In the genomic region with DNA sequence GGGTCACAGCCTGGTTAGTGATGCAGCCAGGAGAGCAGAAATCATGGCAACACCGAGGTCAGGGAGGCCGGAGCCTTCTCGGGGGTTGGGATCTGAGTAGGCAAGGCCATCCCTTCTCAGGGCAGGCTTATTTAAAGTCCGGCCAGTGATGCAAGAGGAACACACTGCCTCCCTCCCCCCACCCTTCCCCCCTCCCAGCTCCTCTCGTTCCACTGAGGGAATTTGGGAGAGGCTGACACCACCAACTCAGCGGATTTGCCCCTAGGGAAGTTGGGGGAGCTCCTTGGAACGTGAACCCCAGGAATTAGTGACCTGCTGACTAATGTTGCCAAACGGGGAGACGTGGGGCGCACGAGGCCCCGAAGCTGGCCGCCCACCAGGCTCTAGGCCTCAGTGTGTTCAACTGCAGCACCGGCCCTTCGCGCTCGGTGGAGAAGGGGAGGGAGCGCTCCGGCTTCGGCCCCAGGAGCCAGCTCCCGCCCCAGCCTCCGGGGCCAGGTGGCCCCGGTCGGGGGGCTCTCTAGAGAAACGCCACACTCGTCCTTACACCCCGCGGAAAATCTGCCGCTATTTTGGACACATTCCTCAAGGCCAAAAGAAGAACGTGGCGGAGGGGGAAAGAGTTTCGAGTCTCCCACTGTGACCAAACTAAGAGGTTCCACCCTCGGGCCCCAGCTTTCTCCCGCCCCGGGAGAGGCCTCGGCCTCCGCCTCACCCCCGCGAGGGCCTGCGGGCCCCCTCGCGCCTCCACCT, we compare ENCODE assay signal across 8 cellular contexts. TPM values are rescaled to one million over a fixed set of nuclear protein-coding genes. Genes with fewer than 3 reads are reported as not detected.
DNase-seq lines count a peak whose midpoint lies in the region; ATAC-seq and TF ChIP-seq lines count a peak whose summit lies in the region.

No MANE protein-coding gene starts in this region.

- peaks cover 9% of the 10 kb centered on the region for H3K36me3 Mint-ChIP-seq in CD4-positive, CD25-positive, alpha-beta regulatory T cell
- H3K36me3 Mint-ChIP-seq in naive thymus-derived CD4-positive, alpha-beta T cell = peaks cover 0 to 12% (median 0%) of the 10 kb centered on the region in 5 donors

- no peaks in the 10 kb centered on the region for H3K27me3 ChIP-seq in CD4-positive, CD25-positive, alpha-beta regulatory T cell (ENCODE audit: control insufficient read depth, insufficient read depth, low read length)
- H3K27me3 ChIP-seq in naive thymus-derived CD4-positive, alpha-beta T cell (ENCODE audit: control insufficient read depth in 2 of 2, insufficient read depth in 2 of 2, low read length in 2 of 2) = no peaks in the 10 kb centered on the region
- H3K27me3 ChIP-seq in aorta (ENCODE audit: control insufficient read depth in 1 of 2, insufficient read depth in 2 of 2, low read length in 1 of 2) = no peaks in the 10 kb centered on the region

- CTCF ChIA-PET in naive thymus-derived CD4-positive, alpha-beta T cell (lab: Charles Lee) = interaction anchor here (0.7 to 4.7 kb wide), 7 partner anchors 12 to 88 kb away, joined by 3 to 26 read pairs (median 4); no protein-coding TSS in a partner anchor

- peak overlapping the region; percentile 80 for H3K27ac ChIP-seq in CD4-positive, CD25-positive, alpha-beta regulatory T cell (ENCODE audit: insufficient read depth, low read length, poor library complexity, severe bottlenecking)
- peak overlapping the region; percentile 89 for H3K27ac ChIP-seq in naive thymus-derived CD4-positive, alpha-beta T cell (ENCODE audit: low read depth, low read length)
- H3K27ac ChIP-seq in aorta (ENCODE audit: low read depth in 1 of 2, low read length in 2 of 2) = peak overlapping the region; percentile 99 to 100

- peaks cover 58% of the 10 kb centered on the region for H3K4me1 ChIP-seq in CD4-positive, CD25-positive, alpha-beta regulatory T cell (ENCODE audit: control insufficient read depth, insufficient read depth, low read length, poor library complexity, severe bottlenecking)
- peaks cover 33 to 48% of the 10 kb centered on the region in 2 donors for H3K4me1 ChIP-seq in naive thymus-derived CD4-positive, alpha-beta T cell (ENCODE audit: control insufficient read depth in 2 of 2, insufficient read depth in 2 of 2, low read length in 2 of 2)
- peaks cover 7 to 15% of the 10 kb centered on the region in 2 donors for H3K4me1 ChIP-seq in aorta (ENCODE audit: control insufficient read depth in 1 of 2, insufficient read depth in 2 of 2, low read length in 2 of 2)

- H3K4me3 Mint-ChIP-seq in CD4-positive, CD25-positive, alpha-beta regulatory T cell = peak overlapping the region; percentile 92 to 96 (median 94)
- peak overlapping the region; percentile 89 to 98 (median 93) for H3K4me3 Mint-ChIP-seq in naive thymus-derived CD4-positive, alpha-beta T cell

- intact Hi-C loops in naive thymus-derived CD4-positive, alpha-beta T cell (cut with micrococcal nuclease) = loop anchor here (1.0 to 5.0 kb wide), 2 partner anchors 14 to 1693 kb away; partner anchors contain the start of gene MYL6B (in 1 of the 2)
- intact Hi-C loops in aorta (cut with DNase I) = loop anchor here in 1 of 2 donors (2.0 kb wide), 1 partner anchor 48 kb away; no protein-coding TSS in a partner anchor

- peak overlapping the region; percentile 91 to 95 (median 93) for H3K27ac Mint-ChIP-seq in CD4-positive, CD25-positive, alpha-beta regulatory T cell
- H3K27ac Mint-ChIP-seq in naive thymus-derived CD4-positive, alpha-beta T cell = peak overlapping the region; percentile 78 to 97 (median 92)

- no peak for TF ChIP-seq RAD21 in Ishikawa (IDR thresholded peaks at IDR 0.05; ENCODE audit: low read depth)

- DNase-seq in CD4-positive, CD25-positive, alpha-beta regulatory T cell = no peak
- DNase-seq in activated T-cell treated with anti-CD3 and anti-CD28 coated beads, Interleukin-2, amount 50 U/mL, for 1 hour = peak; percentile 44
- DNase-seq in fibroblast of mammary gland (ENCODE audit: low read depth) (peak; percentile 94), aorta (peak; percentile 88 to 89)
- DNase-seq in naive thymus-derived CD4-positive, alpha-beta T cell = peak in 1 of 9 donors; percentile 43

- H3K4me1 Mint-ChIP-seq in CD4-positive, CD25-positive, alpha-beta regulatory T cell = peaks cover 20 to 58% (median 45%) of the 10 kb centered on the region in 4 donors
- H3K4me1 Mint-ChIP-seq in naive thymus-derived CD4-positive, alpha-beta T cell = peaks cover 57 to 66% (median 60%) of the 10 kb centered on the region in 7 donors

- H3K9me3 ChIP-seq in CD4-positive, CD25-positive, alpha-beta regulatory T cell (ENCODE audit: control insufficient read depth in 2 of 2, low read length in 2 of 2) = no peaks in the 10 kb centered on the region
- no peaks in the 10 kb centered on the region for H3K9me3 ChIP-seq in naive thymus-derived CD4-positive, alpha-beta T cell (ENCODE audit: control insufficient read depth in 2 of 3, low read length in 3 of 3)
- no peaks in the 10 kb centered on the region for H3K9me3 ChIP-seq in aorta (ENCODE audit: control insufficient read depth, low read length)

- ATAC-seq in CD4-positive, CD25-positive, alpha-beta regulatory T cell (ENCODE audit: low read depth in 2 of 2) = no peak
- ATAC-seq in GM19452 (IDR thresholded peaks at IDR 0.05; ENCODE audit: unreplicated experiment) (peak; percentile 25), aorta (ENCODE audit: low FRiP score) (peak; percentile 62), HG02571 (IDR thresholded peaks at IDR 0.05; ENCODE audit: unreplicated experiment) (no peak)
- no peak for ATAC-seq in naive thymus-derived CD4-positive, alpha-beta T cell

- no peaks in the 10 kb centered on the region for H3K36me3 ChIP-seq in CD4-positive, CD25-positive, alpha-beta regulatory T cell (ENCODE audit: control insufficient read depth, insufficient read depth, low read length)
- H3K36me3 ChIP-seq in naive thymus-derived CD4-positive, alpha-beta T cell (ENCODE audit: control insufficient read depth in 2 of 3, insufficient read depth in 3 of 3, low read length in 3 of 3) = peaks cover 0 to 12% (median 0%) of the 10 kb centered on the region in 3 experiments
- H3K36me3 ChIP-seq in aorta (ENCODE audit: control insufficient read depth in 1 of 2, insufficient read depth in 2 of 2, low read length in 1 of 2) = no peaks in the 10 kb centered on the region

- no peak for TF ChIP-seq CTCF in fibroblast of mammary gland (conservative IDR thresholded peaks at IDR 0.05; ENCODE audit: control insufficient read depth, insufficient read depth, low read depth, low read length)

- 0 to 1% methylated on average over 40 to 42 of the region's 42 CpGs for WGBS in aorta, 2 donors

- TF ChIP-seq EP300 in Ishikawa (IDR thresholded peaks at IDR 0.05; ENCODE audit: borderline replicate concordance) = no peak

- H3K27me3 Mint-ChIP-seq in CD4-positive, CD25-positive, alpha-beta regulatory T cell = peaks cover 8% of the 10 kb centered on the region
- H3K27me3 Mint-ChIP-seq in naive thymus-derived CD4-positive, alpha-beta T cell = peaks cover 0 to 21% (median 0%) of the 10 kb centered on the region in 5 donors

- POLR2A ChIA-PET in naive thymus-derived CD4-positive, alpha-beta T cell (lab: Charles Lee) = interaction anchor here (0.6 to 6.7 kb wide), 12 partner anchors 10 to 100 kb away, joined by 3 to 77 read pairs (median 4); partner anchors contain the start of gene TSPAN31

- H3K9me3 Mint-ChIP-seq in CD4-positive, CD25-positive, alpha-beta regulatory T cell = no peaks in the 10 kb centered on the region
- no peaks in the 10 kb centered on the region for H3K9me3 Mint-ChIP-seq in naive thymus-derived CD4-positive, alpha-beta T cell

- H3K4me3 ChIP-seq in CD4-positive, CD25-positive, alpha-beta regulatory T cell (ENCODE audit: low read depth, low read length) = peak overlapping the region; percentile 73
- H3K4me3 ChIP-seq in fibroblast of mammary gland (ENCODE audit: control insufficient read depth, low read depth, low read length) (peak overlapping the region; percentile 91), aorta (ENCODE audit: low read length in 2 of 2) (peak overlapping the region; percentile 87 to 98)
- H3K4me3 ChIP-seq in naive thymus-derived CD4-positive, alpha-beta T cell (ENCODE audit: low read length) = peak overlapping the region; percentile 79

TF ChIP-seq in Ishikawa, 13 proteins besides CTCF, POLR2A, EP300 and RAD21:
- TF ChIP-seq NFIC (IDR thresholded peaks at IDR 0.05) (peak; percentile 15; the same call in 1 of the 2 replicates), CEBPB (IDR thresholded peaks at IDR 0.05) (peak; percentile 76), MAX (IDR thresholded peaks at IDR 0.05) (no peak)

RNA-seq across cellular contexts. Expression of gene CTDSP2, which starts 1.6 kb away (rescaled TPM):
- total RNA-seq in CD4-positive, CD25-positive, alpha-beta regulatory T cell = 121 TPM
- polyA plus RNA-seq in CD4-positive, CD25-positive, alpha-beta regulatory T cell = 10 to 100 TPM; 45.7 to 54.4 (median 52.5) TPM
- 100 to 1,000 TPM; 124 to 295 (median 145) TPM for total RNA-seq in naive thymus-derived CD4-positive, alpha-beta T cell
- 100 to 1,000 TPM in 1 of 2 donors, 10 to 100 TPM in 1; 86.9 to 110 TPM for polyA plus RNA-seq in naive thymus-derived CD4-positive, alpha-beta T cell
- 100 to 1,000 TPM; 187 to 252 TPM for total RNA-seq in aorta
- 10 to 100 TPM; 51.2 to 91.7 TPM for polyA plus RNA-seq in aorta

RNA-seq across cellular contexts. Expression of gene AVIL, which starts 26.4 kb away (rescaled TPM):
- total RNA-seq in CD4-positive, CD25-positive, alpha-beta regulatory T cell = 2.0 TPM
- under 1 TPM; 0.15 to 0.25 (median 0.19) TPM for polyA plus RNA-seq in CD4-positive, CD25-positive, alpha-beta regulatory T cell
- 10 to 100 TPM in 2 of 5 experiments, 1 to 10 TPM in 3; 1.7 to 20.3 (median 8.2) TPM for total RNA-seq in naive thymus-derived CD4-positive, alpha-beta T cell
- polyA plus RNA-seq in naive thymus-derived CD4-positive, alpha-beta T cell = under 1 TPM; 0.17 to 0.32 TPM
- total RNA-seq in aorta = 10 to 100 TPM; 11.5 to 26.8 TPM
- polyA plus RNA-seq in aorta = 1 to 10 TPM; 5.5 to 7.2 TPM

Comparison
In these comparisons a context has a peak if more than half of its experiments do, and no peak if none do; other contexts are left out.
1. ATAC-seq: peak in GM19452 (single experiment) and aorta (single experiment); none in CD4-positive, CD25-positive, alpha-beta regulatory T cell (0 of 2), naive thymus-derived CD4-positive, alpha-beta T cell (single experiment) and HG02571 (single experiment).
2. DNase-seq: peak in activated T-cell treated with anti-CD3 and anti-CD28 coated beads, Interleukin-2, amount 50 U/mL, for 1 hour (single experiment), fibroblast of mammary gland (single experiment) and aorta (2 of 2); none in CD4-positive, CD25-positive, alpha-beta regulatory T cell (0 of 3).
3. Peak in every context shown above with its lines, with median percentiles within 50 percentile points of each other: H3K27ac ChIP-seq and H3K4me3 ChIP-seq.